ENCODE assay signal across 8 cellular contexts in the genomic region with DNA sequence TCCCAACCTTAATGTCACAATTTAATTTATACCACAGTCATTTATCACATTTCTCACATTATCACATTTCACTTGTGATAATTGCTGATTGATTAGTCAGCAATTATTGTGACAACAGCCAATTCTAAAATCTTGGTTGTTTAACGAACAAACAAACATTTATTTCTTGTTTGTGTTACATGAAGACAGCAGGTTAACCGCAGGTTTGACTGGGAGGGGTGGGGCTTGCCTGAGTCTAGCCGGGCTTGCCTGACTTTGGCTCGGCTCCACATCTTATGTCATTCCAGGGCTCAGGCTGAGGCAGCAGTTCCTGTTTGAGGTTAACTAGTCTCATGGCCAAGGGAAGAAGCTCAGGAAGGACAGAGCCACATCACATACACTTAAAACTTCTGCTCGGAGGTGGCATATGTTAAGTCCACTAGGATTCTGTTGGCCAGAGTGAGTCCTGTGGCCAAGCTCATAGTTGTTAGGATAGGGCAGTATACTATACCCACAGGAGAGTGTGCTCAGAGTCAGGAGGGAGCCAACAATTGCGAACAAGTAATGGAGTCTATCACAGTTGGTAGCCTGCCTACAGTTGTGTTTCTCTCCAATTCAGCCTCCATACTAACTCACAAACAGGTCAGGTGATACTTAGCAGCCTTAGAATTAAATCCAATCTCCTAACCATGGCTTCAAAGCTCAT.
A peak's percentile ranks its signal among the peaks of the same experiment; 100 is the strongest.
DNase-seq lines count a peak whose midpoint lies in the region; ATAC-seq and TF ChIP-seq lines count a peak whose summit lies in the region.

No MANE protein-coding gene starts in this region.

- no peak overlapping the region for H3K9ac ChIP-seq in DND-41 (ENCODE audit: low read depth, low read length)

- no peak overlapping the region for H2AFZ ChIP-seq in DND-41 (ENCODE audit: low read depth, low read length)

- H3K9me3 ChIP-seq in DND-41 (ENCODE audit: insufficient read depth, low read length, severe bottlenecking): no peaks in the 10 kb centered on the region

- H3K36me3 ChIP-seq in DND-41 (ENCODE audit: insufficient read depth, low read length): no peaks in the 10 kb centered on the region

- no peak overlapping the region for H3K4me3 ChIP-seq in DND-41 (ENCODE audit: low read depth in 1 of 2, low read length in 2 of 2)

- H4K20me1 ChIP-seq in DND-41 (ENCODE audit: insufficient read depth, low read length): no peaks in the 10 kb centered on the region

- TF ChIP-seq CTCF in DND-41 (IDR thresholded peaks at IDR 0.05; ENCODE audit: borderline replicate concordance, extremely low read depth, low read length, poor library complexity, severe bottlenecking): no peak

- H3K27ac ChIP-seq in DND-41 (ENCODE audit: low read length): no peak overlapping the region

- peaks cover 16% of the 10 kb centered on the region for H3K4me1 ChIP-seq in DND-41 (ENCODE audit: insufficient read depth, low read length)

- no peak overlapping the region for H3K4me2 ChIP-seq in DND-41 (ENCODE audit: insufficient read depth, low read length)

- ATAC-seq in DND-41 (ENCODE audit: insufficient read depth, low read depth): peak; percentile 84
- no peak for ATAC-seq in HG03460 (IDR thresholded peaks at IDR 0.05; ENCODE audit: unreplicated experiment)

- DNase-seq in DND-41 (peak; percentile 64), HUDEP-2 (lab: John Stamatoyannopoulos, UW; ENCODE audit: unreplicated experiment in 76 of 76) (peak in 73 of 76 experiments; percentile 20 to 90 (median 77)), SKM-1 (lab: John Stamatoyannopoulos, UW; ENCODE audit: unreplicated experiment) (peak; percentile 73), globus pallidus (ENCODE audit: low spot score) (peak; percentile 65), renal cortical epithelial cell (ENCODE audit: low read depth) (peak; percentile 87), NCI-H1092 (lab: John Stamatoyannopoulos, UW) (no peak), OCI-M2 (lab: John Stamatoyannopoulos, UW; ENCODE audit: unreplicated experiment) (no peak)

- H3K27me3 ChIP-seq in DND-41 (ENCODE audit: insufficient read depth, low read length, poor library complexity): no peaks in the 10 kb centered on the region

- H3K79me2 ChIP-seq in DND-41 (ENCODE audit: insufficient read depth, low read length): no peaks in the 10 kb centered on the region

Comparison
In these comparisons a context has a peak if more than half of its experiments do, and no peak if none do; other contexts are left out.
1. DNase-seq: peak in DND-41 (single experiment), HUDEP-2 (73 of 76), SKM-1 (single experiment), globus pallidus (single experiment) and renal cortical epithelial cell (single experiment); none in NCI-H1092 (single experiment) and OCI-M2 (single experiment).